ENCODE assay signal across 22 cellular contexts in genomic region chr14:73100334-73100733, GRCh38.
"Had no signal": no experiment of that assay in that cellular context is flagged by ENCODE, and none has a peak within 500 bp of the region (broad histone marks: within the 10 kb centered on the region; RNA-seq: fewer than 3 reads in every experiment).

No MANE protein-coding gene starts in this region.

- H3K27me3 ChIP-seq: hepatocyte, ovary, right atrium auricular region, spleen, tibial nerve, upper lobe of left lung had no signal

- H3K9me3 ChIP-seq: left ventricle myocardium inferior, mucosa of descending colon, ovary, right atrium auricular region, spleen, tibial nerve, upper lobe of left lung had no signal

- H3K27ac Mint-ChIP-seq: natural killer cell treated with Interleukin-12 subunit alpha and Interleukin-12 subunit beta and Interleukin-15 and Interleukin-18, amount 100 ng/mL, for 72 hours; progenitor cell of endocrine pancreas; stimulated activated memory B cell treated with anti-CD40 and anti-IgM and Interleukin-4, amounts not matched to agents 10 μg/mL and 1 μg/mL and 100 μg/mL, for 72 hours had no signal

- H3K4me3 ChIP-seq: hepatocyte, left ventricle myocardium inferior, lung, mucosa of descending colon, ovary, right atrium auricular region, skin epidermis, spleen, tibial nerve, upper lobe of left lung had no signal

- DNase-seq: islet precursor cell; left ventricle myocardium inferior; midbrain; mucosa of descending colon; naive thymus-derived CD4-positive, alpha-beta T cell; ovary; spleen; stimulated activated CD4-positive, alpha-beta T cell treated with anti-CD3 and anti-CD28 coated beads, Interleukin-4, amount 100 ng/mL, for 4 hours; stimulated activated CD8-positive, alpha-beta memory T cell treated with anti-CD3 and anti-CD28 coated beads, Interleukin-4, amount 100 ng/mL, for 48 hours; stimulated activated naive CD4-positive, alpha-beta T cell treated with Interleukin-2 at 50 U/mL for 16 hours; stimulated activated naive CD8-positive, alpha-beta T cell treated with anti-CD3 and anti-CD28 coated beads, Interleukin-15, amount 100 ng/mL, for 72 hours; substantia nigra; upper lobe of left lung had no signal

- H3K9me3 Mint-ChIP-seq: naive thymus-derived CD4-positive, alpha-beta T cell; natural killer cell treated with Interleukin-12 subunit alpha and Interleukin-12 subunit beta and Interleukin-15 and Interleukin-18, amount 100 ng/mL, for 72 hours; stimulated activated memory B cell treated with anti-CD40 and anti-IgM and Interleukin-4, amounts not matched to agents 10 μg/mL and 1 μg/mL and 100 μg/mL, for 72 hours; stimulated activated naive CD8-positive, alpha-beta T cell treated with anti-CD3 and anti-CD28 coated beads, Interleukin-15, amount 100 ng/mL, for 72 hours had no signal

- H3K4me3 Mint-ChIP-seq: naive thymus-derived CD4-positive, alpha-beta T cell; natural killer cell treated with Interleukin-12 subunit alpha and Interleukin-12 subunit beta and Interleukin-15 and Interleukin-18, amount 100 ng/mL, for 72 hours; stimulated activated memory B cell treated with anti-CD40 and anti-IgM and Interleukin-4, amounts not matched to agents 10 μg/mL and 1 μg/mL and 100 μg/mL, for 72 hours; stimulated activated naive CD8-positive, alpha-beta T cell treated with anti-CD3 and anti-CD28 coated beads, Interleukin-15, amount 100 ng/mL, for 72 hours had no signal

- H3K4me2 ChIP-seq: hepatocyte had no signal

- H3K36me3 ChIP-seq: ovary had no signal

- H3K4me1 ChIP-seq: left ventricle myocardium inferior, right atrium auricular region, spleen, tibial nerve, upper lobe of left lung had no signal

- H3K27me3 Mint-ChIP-seq: naive thymus-derived CD4-positive, alpha-beta T cell; natural killer cell treated with Interleukin-12 subunit alpha and Interleukin-12 subunit beta and Interleukin-15 and Interleukin-18, amount 100 ng/mL, for 72 hours; progenitor cell of endocrine pancreas; stimulated activated memory B cell treated with anti-CD40 and anti-IgM and Interleukin-4, amounts not matched to agents 10 μg/mL and 1 μg/mL and 100 μg/mL, for 72 hours; stimulated activated naive CD8-positive, alpha-beta T cell treated with anti-CD3 and anti-CD28 coated beads, Interleukin-15, amount 100 ng/mL, for 72 hours had no signal

- H3K27ac ChIP-seq: hepatocyte, left ventricle myocardium inferior, ovary, right atrium auricular region, skin epidermis, spleen, tibial nerve, upper lobe of left lung had no signal

- H2AFZ ChIP-seq: hepatocyte had no signal

- H3K4me1 Mint-ChIP-seq: stimulated activated memory B cell treated with anti-CD40 and anti-IgM and Interleukin-4, amounts not matched to agents 10 μg/mL and 1 μg/mL and 100 μg/mL, for 72 hours; stimulated activated naive CD8-positive, alpha-beta T cell treated with anti-CD3 and anti-CD28 coated beads, Interleukin-15, amount 100 ng/mL, for 72 hours had no signal

- ATAC-seq: mucosa of descending colon; naive thymus-derived CD4-positive, alpha-beta T cell; natural killer cell treated with Interleukin-12 subunit alpha and Interleukin-12 subunit beta and Interleukin-15 and Interleukin-18, amount 100 ng/mL, for 72 hours; sciatic nerve; stimulated activated memory B cell treated with anti-CD40 and anti-IgM and Interleukin-4, amounts not matched to agents 10 μg/mL and 1 μg/mL and 100 μg/mL, for 72 hours; stimulated activated naive CD8-positive, alpha-beta T cell treated with anti-CD3 and anti-CD28 coated beads, Interleukin-15, amount 100 ng/mL, for 72 hours had no signal
